In the genomic region with DNA sequence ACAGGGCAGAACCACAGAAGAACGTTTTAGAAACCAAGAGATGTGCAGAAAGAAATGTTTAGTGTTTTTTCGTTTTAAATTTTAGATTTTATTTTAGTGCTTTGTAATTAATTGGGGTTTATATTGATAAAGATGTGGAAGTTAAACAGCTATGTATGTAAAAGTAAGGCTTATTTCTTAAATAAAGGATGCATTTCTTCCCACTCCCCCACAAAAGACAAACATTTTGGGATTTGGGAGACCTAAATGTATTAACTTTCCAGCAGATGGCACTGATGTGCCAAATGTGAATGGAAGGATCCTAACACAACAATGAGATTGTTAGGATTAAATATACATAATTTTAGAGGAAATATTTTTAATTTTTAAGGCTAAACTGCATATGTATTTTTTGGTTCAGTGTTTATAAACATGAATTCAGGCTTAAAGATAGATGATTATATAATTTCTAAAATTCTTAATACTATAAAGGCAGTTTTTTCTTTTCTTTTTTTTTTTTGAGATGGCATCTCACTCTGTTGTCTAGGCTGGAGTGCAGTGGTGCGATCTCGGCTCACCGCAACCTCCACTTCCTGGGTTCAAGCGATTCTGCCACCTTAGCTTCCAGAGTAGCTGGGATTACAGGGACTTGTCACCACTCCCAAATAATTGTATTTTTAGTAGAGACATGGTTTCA, we compare ENCODE assay signal across 9 cellular contexts. TPM values are rescaled to one million over a fixed set of nuclear protein-coding genes. Genes with fewer than 3 reads are reported as not detected.
DNase-seq lines count a peak whose midpoint lies in the region; ATAC-seq and TF ChIP-seq lines count a peak whose summit lies in the region.
"Had no signal": no experiment of that assay in that cellular context is flagged by ENCODE, and none has a peak within 500 bp of the region (broad histone marks: within the 10 kb centered on the region; RNA-seq: fewer than 3 reads in every experiment).

No MANE protein-coding gene starts in this region.

- peaks cover 24% of the 10 kb centered on the region for H3K4me1 Mint-ChIP-seq in activated naive CD8-positive, alpha-beta T cell treated with anti-CD3 and anti-CD28 coated beads for 36 hours

- WGBS in aorta, 2 donors = 50 to 58% methylated on average over 6 of the region's 6 CpGs

- no peaks in the 10 kb centered on the region for H3K9me2 ChIP-seq in MM.1S (replicated peaks; ENCODE audit: insufficient read depth, low read length)

- in situ Hi-C loops in brain microvascular endothelial cell (cut with HindIII; ENCODE audit: low pct_ligation_motif_present, low sequenced_read_pairs) = no loop called here

- no peak overlapping the region for H3K4me3 ChIP-seq in MM.1S (ENCODE audit: low read length)
- no peak overlapping the region for H3K4me3 ChIP-seq in brain microvascular endothelial cell (ENCODE audit: low read depth, low read length)
- no peak overlapping the region for H3K4me3 ChIP-seq in aorta (ENCODE audit: low read length in 2 of 2)
- H3K4me3 ChIP-seq: SK-N-MC had no signal

- H3K36me3 ChIP-seq in MM.1S (replicated peaks; ENCODE audit: insufficient read depth, low read length) (no peaks in the 10 kb centered on the region), brain microvascular endothelial cell (replicated peaks) (peaks cover 4% of the 10 kb centered on the region), aorta (ENCODE audit: control insufficient read depth in 1 of 2, insufficient read depth in 2 of 2, low read length in 1 of 2) (no peaks in the 10 kb centered on the region)

- 0 out of 2 replicates have a peak, but pooled peaks cover 3% of the 10 kb centered on the region for H3F3A ChIP-seq in MM.1S (ENCODE audit: insufficient read depth, low read length)

- H3K4me1 ChIP-seq in MM.1S (ENCODE audit: low read length) = peaks cover 21% of the 10 kb centered on the region
- peaks cover 2 to 5% of the 10 kb centered on the region in 2 donors for H3K4me1 ChIP-seq in aorta (ENCODE audit: control insufficient read depth in 1 of 2, insufficient read depth in 2 of 2, low read length in 2 of 2)

- H3K27ac ChIP-seq in MM.1S (ENCODE audit: low read length) = no peak overlapping the region
- no peak overlapping the region for H3K27ac ChIP-seq in brain microvascular endothelial cell
- no peak overlapping the region for H3K27ac ChIP-seq in aorta (ENCODE audit: low read depth in 1 of 2, low read length in 2 of 2)
- H3K27ac ChIP-seq: SK-N-MC had no signal

- no peaks in the 10 kb centered on the region for H3K27me3 Mint-ChIP-seq in activated naive CD8-positive, alpha-beta T cell treated with anti-CD3 and anti-CD28 coated beads for 36 hours

- peaks cover 28% of the 10 kb centered on the region for H3K36me3 Mint-ChIP-seq in activated naive CD8-positive, alpha-beta T cell treated with anti-CD3 and anti-CD28 coated beads for 36 hours

- no peaks in the 10 kb centered on the region for H3K9me3 Mint-ChIP-seq in activated naive CD8-positive, alpha-beta T cell treated with anti-CD3 and anti-CD28 coated beads for 36 hours

- H4K20me1 ChIP-seq in MM.1S (ENCODE audit: insufficient read depth, low read length) = no peaks in the 10 kb centered on the region

- no peak overlapping the region for H3K4me2 ChIP-seq in MM.1S (ENCODE audit: low read depth, low read length)

- no peak overlapping the region for H3K9ac ChIP-seq in MM.1S (ENCODE audit: low read length)

- no peak overlapping the region for H3K27ac Mint-ChIP-seq in activated naive CD8-positive, alpha-beta T cell treated with anti-CD3 and anti-CD28 coated beads for 36 hours

- TF ChIP-seq CTCF in MM.1S (IDR thresholded peaks at IDR 0.05; ENCODE audit: low read length) (peak; percentile 51), brain microvascular endothelial cell (IDR thresholded peaks at IDR 0.05; ENCODE audit: low read depth, low read length, missing control alignments) (peak; percentile 54)

- H3K9me3 ChIP-seq in MM.1S (replicated peaks; ENCODE audit: insufficient read depth, low read length) = no peaks in the 10 kb centered on the region
- no peaks in the 10 kb centered on the region for H3K9me3 ChIP-seq in aorta (ENCODE audit: control insufficient read depth, low read length)

- DNase-seq in ELR (ENCODE audit: low read depth) (peak; percentile 59), MM.1S (peak; percentile 16), brain microvascular endothelial cell (no peak), middle frontal gyrus (ENCODE audit: extremely low spot score, low spot score) (peak; percentile 30), aorta (no peak)
- DNase-seq in activated naive CD8-positive, alpha-beta T cell treated with anti-CD3 and anti-CD28 coated beads for 36 hours = no peak
- DNase-seq in stimulated activated CD4-positive, alpha-beta T cell treated with anti-CD3 and anti-CD28 coated beads, Interleukin-1b, Interleukin-23, amount 100 ng/mL, for 48 hours = no peak

- H2AFZ ChIP-seq in MM.1S (ENCODE audit: low read length) = no peak overlapping the region

- intact Hi-C loops in aorta (cut with DNase I) = loop anchor here (2.0 to 5.0 kb wide), 4 partner anchors 132 to 427 kb away; partner anchors contain the start of gene DOK5 (in 1 of the 2)

- H3K27me3 ChIP-seq in MM.1S (replicated peaks; ENCODE audit: insufficient read depth, low read length) = no peaks in the 10 kb centered on the region
- H3K27me3 ChIP-seq in brain microvascular endothelial cell (replicated peaks) = no peaks in the 10 kb centered on the region
- no peaks in the 10 kb centered on the region for H3K27me3 ChIP-seq in aorta (ENCODE audit: control insufficient read depth in 1 of 2, insufficient read depth in 2 of 2, low read length in 1 of 2)

- no peak overlapping the region for H3K4me3 Mint-ChIP-seq in activated naive CD8-positive, alpha-beta T cell treated with anti-CD3 and anti-CD28 coated beads for 36 hours

- peaks cover 9% of the 10 kb centered on the region for H3K79me2 ChIP-seq in MM.1S (ENCODE audit: low read length)

- ATAC-seq in aorta (ENCODE audit: low FRiP score) = no peak
- ATAC-seq in HG03432 (IDR thresholded peaks at IDR 0.05; ENCODE audit: unreplicated experiment) = no peak

RNA-seq across cellular contexts. Expression of gene PFDN4, which starts 12.0 kb away (rescaled TPM):
- total RNA-seq in aorta = 10 to 100 TPM; 19.8 to 22.0 TPM
- 100 to 1,000 TPM in 1 of 2 donors, 10 to 100 TPM in 1; 68.8 to 120 TPM for polyA plus RNA-seq in aorta
- 10 to 100 TPM; 38.8 to 41.8 TPM for total RNA-seq in activated naive CD8-positive, alpha-beta T cell treated with anti-CD3 and anti-CD28 coated beads for 36 hours

RNA-seq across cellular contexts. Expression of gene CYP24A1, which starts 46.1 kb away (rescaled TPM):
- total RNA-seq in aorta = not detected
- polyA plus RNA-seq in aorta = not detected
- total RNA-seq in activated naive CD8-positive, alpha-beta T cell treated with anti-CD3 and anti-CD28 coated beads for 36 hours = not detected

Comparison
In these comparisons a context has a peak if more than half of its experiments do, and no peak if none do; other contexts are left out.
1. DNase-seq: peak in ELR (single experiment), MM.1S (single experiment) and middle frontal gyrus (single experiment); none in brain microvascular endothelial cell (single experiment), aorta (0 of 2), activated naive CD8-positive, alpha-beta T cell treated with anti-CD3 and anti-CD28 coated beads for 36 hours (single experiment) and stimulated activated CD4-positive, alpha-beta T cell treated with anti-CD3 and anti-CD28 coated beads, Interleukin-1b, Interleukin-23, amount 100 ng/mL, for 48 hours (single experiment).